In the genomic region with DNA sequence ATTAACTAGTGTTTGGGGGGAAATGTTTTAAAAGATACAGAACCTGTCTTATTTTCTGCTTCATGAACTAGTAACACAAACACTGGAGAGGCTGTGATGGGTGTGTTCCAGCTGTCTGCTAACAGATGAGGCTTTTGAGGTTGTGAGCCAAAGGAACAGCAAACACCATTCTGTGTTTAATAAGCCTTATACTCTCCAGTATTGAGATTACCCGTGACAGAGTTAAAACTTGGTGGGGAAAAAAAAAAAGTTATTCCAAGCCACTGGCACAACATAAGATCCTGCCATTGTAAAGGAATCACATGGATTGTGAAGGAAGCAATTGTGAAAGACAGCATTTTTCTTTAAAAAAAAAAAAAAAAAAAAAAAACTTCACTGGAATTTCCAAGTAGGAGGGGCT, we compare ENCODE assay signal across 33 cellular contexts. TPM values are rescaled to one million over a fixed set of nuclear protein-coding genes. Genes with fewer than 3 reads are reported as not detected.
DNase-seq lines count a peak whose midpoint lies in the region; FAIRE-seq and TF ChIP-seq lines count a peak whose summit lies in the region.
"Had no signal": no experiment of that assay in that cellular context is flagged by ENCODE, and none has a peak within 500 bp of the region (broad histone marks: within the 10 kb centered on the region; RNA-seq: fewer than 3 reads in every experiment).

No MANE protein-coding gene starts in this region.

- H3K36me3 ChIP-seq in adipocyte (ENCODE audit: control insufficient read depth, insufficient read depth, low read length, severe bottlenecking), result no peaks in the 10 kb centered on the region
- H3K36me3 ChIP-seq: gastrocnemius medialis, left lung, uterus had no signal

- H3K9me3 Mint-ChIP-seq in endothelial cell (ENCODE audit: unreplicated experiment), result no peaks in the 10 kb centered on the region
- H3K9me3 Mint-ChIP-seq: activated B cell treated with CpG ODN at 0.5 μM for 24 hours; CD4-positive, alpha-beta T cell had no signal

- no peaks in the 10 kb centered on the region for H3K27me3 ChIP-seq in adipocyte (replicated peaks; ENCODE audit: control insufficient read depth, insufficient read depth, low read length)
- H3K27me3 ChIP-seq: gastrocnemius medialis, left lung, uterus had no signal

- H3K4me3 Mint-ChIP-seq in endothelial cell (ENCODE audit: unreplicated experiment), result no peak overlapping the region
- H3K4me3 Mint-ChIP-seq: activated B cell treated with CpG ODN at 0.5 μM for 24 hours; activated CD8-positive, alpha-beta memory T cell treated with anti-CD3 and anti-CD28 coated beads, Interleukin-2, amount 10 ng/mL, durations not matched to agents 7 days and 5 days; brain; CD4-positive, alpha-beta T cell; immature natural killer cell; naive thymus-derived CD8-positive, alpha-beta T cell had no signal

- peaks cover 23% of the 10 kb centered on the region for H3K4me1 ChIP-seq in adipocyte (ENCODE audit: control insufficient read depth, insufficient read depth, low read length)
- H3K4me1 ChIP-seq: A549, gastrocnemius medialis, left lung, uterus had no signal

- H3K27me3 Mint-ChIP-seq in endothelial cell (ENCODE audit: unreplicated experiment), result no peaks in the 10 kb centered on the region

- H3K9me3 ChIP-seq in adipocyte (ENCODE audit: control insufficient read depth, low read length), result no peaks in the 10 kb centered on the region
- H3K9me3 ChIP-seq: A549, gastrocnemius medialis, left lung, uterus had no signal

- no peak overlapping the region for H3K27ac Mint-ChIP-seq in endothelial cell (ENCODE audit: unreplicated experiment)
- H3K27ac Mint-ChIP-seq: activated B cell treated with CpG ODN at 0.5 μM for 24 hours; activated CD8-positive, alpha-beta memory T cell treated with anti-CD3 and anti-CD28 coated beads, Interleukin-2, amount 10 ng/mL, durations not matched to agents 7 days and 5 days; brain; CD4-positive, alpha-beta T cell; immature natural killer cell; naive thymus-derived CD8-positive, alpha-beta T cell had no signal

- H3K4me3 ChIP-seq in adipocyte (ENCODE audit: low read length), result no peak overlapping the region
- H3K4me3 ChIP-seq: A549, gastrocnemius medialis, left lung, skin epidermis, uterus had no signal

- no peak for TF ChIP-seq CTCF in endothelial cell (IDR thresholded peaks at IDR 0.05; ENCODE audit: unreplicated experiment)

- no peaks in the 10 kb centered on the region for H3K36me3 Mint-ChIP-seq in endothelial cell (ENCODE audit: low read depth, unreplicated experiment)
- H3K36me3 Mint-ChIP-seq: activated CD8-positive, alpha-beta memory T cell treated with anti-CD3 and anti-CD28 coated beads, Interleukin-2, amount 10 ng/mL, durations not matched to agents 7 days and 5 days; brain; immature natural killer cell; naive thymus-derived CD8-positive, alpha-beta T cell had no signal

- H3K4me1 Mint-ChIP-seq in endothelial cell (ENCODE audit: unreplicated experiment), result no peaks in the 10 kb centered on the region
- H3K4me1 Mint-ChIP-seq: activated B cell treated with CpG ODN at 0.5 μM for 24 hours; activated CD8-positive, alpha-beta memory T cell treated with anti-CD3 and anti-CD28 coated beads, Interleukin-2, amount 10 ng/mL, durations not matched to agents 7 days and 5 days; immature natural killer cell; naive thymus-derived CD8-positive, alpha-beta T cell had no signal

- no peak for FAIRE-seq in RCC 7860 (lab: Jason Lieb, UNC)
- FAIRE-seq: A549 had no signal

- peak; percentile 32 for DNase-seq in NCI-H748 (lab: John Stamatoyannopoulos, UW; ENCODE audit: unreplicated experiment)
- no peak for DNase-seq in NCI-H748 treated with DMSO at 0.1 percent for 48 hours (lab: John Stamatoyannopoulos, UW)
- peak; percentile 43 for DNase-seq in adipocyte (ENCODE audit: low read depth)
- peak; percentile 49 for DNase-seq in iris pigment epithelial cell (ENCODE audit: low read depth)
- no peak for DNase-seq in endothelial cell (ENCODE audit: low spot score)
- no peak for DNase-seq in NCI-H187 treated with DMSO at 0.1 percent for 48 hours (lab: John Stamatoyannopoulos, UW)
- DNase-seq in RCC 7860 (ENCODE audit: low spot score), result no peak
- no peak for DNase-seq in 8988T
- DNase-seq: activated B cell treated with CpG ODN at 0.5 μM for 24 hours; activated CD4-positive, alpha-beta T cell treated with anti-CD3 and anti-CD28 coated beads, Interleukin-2, amount 50 U/mL, for 1 hour; activated CD8-positive, alpha-beta memory T cell treated with anti-CD3 and anti-CD28 coated beads, Interleukin-2, amount 10 ng/mL, durations not matched to agents 7 days and 5 days; activated naive CD4-positive, alpha-beta T cell; activated T-cell treated with anti-CD3 and anti-CD28 coated beads, Interleukin-2, amount 50 U/mL, for 48 hours; AML-193; CD4-positive, alpha-beta T cell; cerebellar nuclear complex; DMS79; gastrocnemius medialis; GDM1; hypothalamus; immature natural killer cell; left lung; naive thymus-derived CD8-positive, alpha-beta T cell; NCI-H2081 treated with DMSO at 0.1 percent for 48 hours; NCI-H510A; nucleus accumbens; SHP77 treated with DMSO at 0.1 percent for 48 hours; stimulated activated naive CD8-positive, alpha-beta T cell treated with anti-CD3 and anti-CD28 coated beads, Interleukin-15, Interleukin-2, amounts not matched to agents 100 U/mL and 50 U/mL, for 24 hours; T-helper 9 cell; uterus had no signal

- no peak overlapping the region for H3K9ac ChIP-seq in adipocyte (ENCODE audit: low read length)

RNA-seq across cellular contexts. Expression of gene KCTD12, which starts 48.4 kb away (rescaled TPM):
- 9.6 TPM for total RNA-seq in endothelial cell (ENCODE audit: unreplicated experiment)

Comparison
In these comparisons a context has a peak if more than half of its experiments do, and no peak if none do; other contexts are left out.
1. DNase-seq: peak in NCI-H748 (single experiment), adipocyte (single experiment) and iris pigment epithelial cell (single experiment); none in NCI-H748 treated with DMSO at 0.1 percent for 48 hours (single experiment), endothelial cell (single experiment), NCI-H187 treated with DMSO at 0.1 percent for 48 hours (single experiment), RCC 7860 (single experiment) and 8988T (single experiment).